23 cellular contexts compared by ENCODE assay signal in the genomic region with DNA sequence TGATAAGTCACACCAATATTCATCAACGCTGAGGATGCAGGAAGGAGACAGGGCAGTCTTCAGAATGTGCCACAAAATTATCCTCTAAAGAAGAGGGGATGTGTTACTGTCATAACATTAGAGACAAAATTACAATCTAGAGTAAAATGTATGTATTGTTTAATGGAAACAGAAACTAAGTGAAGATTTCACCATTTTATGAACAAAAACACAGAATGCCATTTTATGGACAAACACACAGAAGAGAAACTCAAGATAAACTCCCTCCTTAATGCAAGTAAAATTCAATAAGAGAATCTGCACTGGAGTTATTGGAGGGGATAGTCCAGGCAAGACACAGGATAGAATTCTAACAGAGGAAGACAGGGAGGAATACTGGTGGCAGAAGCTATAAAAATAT.
DNase-seq lines count a peak whose midpoint lies in the region; ATAC-seq lines count a peak whose summit lies in the region.
"Had no signal": no experiment of that assay in that cellular context is flagged by ENCODE, and none has a peak within 500 bp of the region (broad histone marks: within the 10 kb centered on the region; RNA-seq: fewer than 3 reads in every experiment).

No MANE protein-coding gene starts in this region.

- H3K27me3 Mint-ChIP-seq in activated naive CD4-positive, alpha-beta T cell treated with anti-CD3 and anti-CD28 coated beads, Interleukin-2, amount 50 U/mL, for 24 hours = no peaks in the 10 kb centered on the region
- no peaks in the 10 kb centered on the region for H3K27me3 Mint-ChIP-seq in dendritic cell treated with granulocyte-macrophage colony-stimulating factor and Interleukin-4, amounts not matched to agents 40 ng/mL and 50 ng/mL, for 4 days
- H3K27me3 Mint-ChIP-seq in stimulated activated naive B cell treated with anti-CD40 and anti-IgM and Interleukin-4, amounts not matched to agents 10 μg/mL and 1 μg/mL and 100 μg/mL, for 72 hours = no peaks in the 10 kb centered on the region

- H3K4me3 Mint-ChIP-seq in activated naive CD4-positive, alpha-beta T cell treated with anti-CD3 and anti-CD28 coated beads, Interleukin-2, amount 50 U/mL, for 24 hours = no peak overlapping the region
- H3K4me3 Mint-ChIP-seq in dendritic cell treated with granulocyte-macrophage colony-stimulating factor and Interleukin-4, amounts not matched to agents 40 ng/mL and 50 ng/mL, for 4 days = no peak overlapping the region
- H3K4me3 Mint-ChIP-seq in stimulated activated naive B cell treated with anti-CD40 and anti-IgM and Interleukin-4, amounts not matched to agents 10 μg/mL and 1 μg/mL and 100 μg/mL, for 72 hours = no peak overlapping the region
- H3K4me3 Mint-ChIP-seq: HFFc6 had no signal

- H3K36me3 Mint-ChIP-seq in activated naive CD4-positive, alpha-beta T cell treated with anti-CD3 and anti-CD28 coated beads, Interleukin-2, amount 50 U/mL, for 24 hours = no peaks in the 10 kb centered on the region
- peaks cover 23% of the 10 kb centered on the region for H3K36me3 Mint-ChIP-seq in dendritic cell treated with granulocyte-macrophage colony-stimulating factor and Interleukin-4, amounts not matched to agents 40 ng/mL and 50 ng/mL, for 4 days (ENCODE audit: low read depth)
- H3K36me3 Mint-ChIP-seq in stimulated activated naive B cell treated with anti-CD40 and anti-IgM and Interleukin-4, amounts not matched to agents 10 μg/mL and 1 μg/mL and 100 μg/mL, for 72 hours = peaks cover 3 to 8% of the 10 kb centered on the region in 2 donors

- DNase-seq in activated naive CD4-positive, alpha-beta T cell treated with Interleukin-2 at 50 U/mL for 16 hours = no peak
- DNase-seq in OCI-M1 (lab: John Stamatoyannopoulos, UW) (peak; percentile 40), pons (ENCODE audit: low spot score) (no peak)
- DNase-seq in stimulated activated naive B cell treated with anti-CD40 and anti-IgM and Interleukin-4, amounts not matched to agents 10 μg/mL and 1 μg/mL and 100 μg/mL, for 72 hours = no peak
- DNase-seq in stimulated activated naive CD4-positive, alpha-beta T cell treated with Interleukin-2 at 50 U/mL for 16 hours (lab: John Stamatoyannopoulos, UW) = no peak
- DNase-seq: ACHN, BE2C, brain microvascular endothelial cell, Caco-2, DMS79, foreskin keratinocyte, HFFc6, Kasumi-1, left colon, MV-4-11, NCI-H1436 treated with DMSO at 0.1 percent for 48 hours, NCI-H2107, NCI-H774, SW 1271, tibial artery had no signal

- peaks cover 40% of the 10 kb centered on the region for H3K4me1 Mint-ChIP-seq in activated naive CD4-positive, alpha-beta T cell treated with anti-CD3 and anti-CD28 coated beads, Interleukin-2, amount 50 U/mL, for 24 hours
- H3K4me1 Mint-ChIP-seq in dendritic cell treated with granulocyte-macrophage colony-stimulating factor and Interleukin-4, amounts not matched to agents 40 ng/mL and 50 ng/mL, for 4 days (ENCODE audit: low read depth) = peaks cover 7% of the 10 kb centered on the region
- peaks cover 9 to 14% of the 10 kb centered on the region in 2 donors for H3K4me1 Mint-ChIP-seq in stimulated activated naive B cell treated with anti-CD40 and anti-IgM and Interleukin-4, amounts not matched to agents 10 μg/mL and 1 μg/mL and 100 μg/mL, for 72 hours

- peak overlapping the region; percentile 88 for H3K27ac Mint-ChIP-seq in activated naive CD4-positive, alpha-beta T cell treated with anti-CD3 and anti-CD28 coated beads, Interleukin-2, amount 50 U/mL, for 24 hours
- peak overlapping the region; percentile 13 for H3K27ac Mint-ChIP-seq in dendritic cell treated with granulocyte-macrophage colony-stimulating factor and Interleukin-4, amounts not matched to agents 40 ng/mL and 50 ng/mL, for 4 days
- H3K27ac Mint-ChIP-seq in stimulated activated naive B cell treated with anti-CD40 and anti-IgM and Interleukin-4, amounts not matched to agents 10 μg/mL and 1 μg/mL and 100 μg/mL, for 72 hours = peak overlapping the region; percentile 7
- H3K27ac Mint-ChIP-seq: HFFc6 had no signal

- intact Hi-C loops in dendritic cell treated with granulocyte-macrophage colony-stimulating factor and Interleukin-4, amounts not matched to agents 40 ng/mL and 50 ng/mL, for 4 days (cut with micrococcal nuclease) = no loop called here

- H3K9me3 Mint-ChIP-seq in activated naive CD4-positive, alpha-beta T cell treated with anti-CD3 and anti-CD28 coated beads, Interleukin-2, amount 50 U/mL, for 24 hours = no peaks in the 10 kb centered on the region
- H3K9me3 Mint-ChIP-seq in dendritic cell treated with granulocyte-macrophage colony-stimulating factor and Interleukin-4, amounts not matched to agents 40 ng/mL and 50 ng/mL, for 4 days = no peaks in the 10 kb centered on the region
- no peaks in the 10 kb centered on the region for H3K9me3 Mint-ChIP-seq in stimulated activated naive B cell treated with anti-CD40 and anti-IgM and Interleukin-4, amounts not matched to agents 10 μg/mL and 1 μg/mL and 100 μg/mL, for 72 hours
- H3K9me3 Mint-ChIP-seq: HFFc6 had no signal

- no peak for ATAC-seq in stimulated activated naive B cell treated with anti-CD40 and anti-IgM and Interleukin-4, amounts not matched to agents 10 μg/mL and 1 μg/mL and 100 μg/mL, for 72 hours (replicated peaks)
- no peak for ATAC-seq in GM19463 (IDR thresholded peaks at IDR 0.05; ENCODE audit: unreplicated experiment)
- ATAC-seq: foreskin keratinocyte, left colon had no signal

Comparison
In these comparisons a context has a peak if more than half of its experiments do, and no peak if none do; other contexts are left out.
1. H3K27ac Mint-ChIP-seq: peak in every context shown above with its lines; median percentile 88 in activated naive CD4-positive, alpha-beta T cell treated with anti-CD3 and anti-CD28 coated beads, Interleukin-2, amount 50 U/mL, for 24 hours; 13 in dendritic cell treated with granulocyte-macrophage colony-stimulating factor and Interleukin-4, amounts not matched to agents 40 ng/mL and 50 ng/mL, for 4 days; 7 in stimulated activated naive B cell treated with anti-CD40 and anti-IgM and Interleukin-4, amounts not matched to agents 10 μg/mL and 1 μg/mL and 100 μg/mL, for 72 hours.